ENCODE assay signal across 3 cellular contexts in the genomic region with DNA sequence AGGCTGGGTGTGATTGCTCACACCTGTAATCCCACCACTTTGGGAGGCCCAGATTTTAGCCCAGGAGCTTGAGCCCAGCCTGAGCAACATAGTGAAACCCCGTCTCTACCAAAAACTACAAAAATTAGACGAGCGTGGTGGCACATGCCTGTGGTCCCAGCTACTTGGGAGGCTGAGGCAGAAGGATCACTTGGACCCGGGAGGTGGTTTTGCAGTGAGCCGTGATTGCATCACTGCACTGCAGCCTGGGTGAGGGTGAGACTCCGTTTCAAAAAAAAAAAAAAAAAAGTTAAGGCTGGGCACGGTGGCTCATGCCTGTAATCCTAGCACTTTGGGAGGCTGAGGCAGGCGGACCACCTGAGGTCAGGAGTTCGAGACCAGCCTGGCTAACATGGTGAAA. TPM values are rescaled to one million over a fixed set of nuclear protein-coding genes. Genes with fewer than 3 reads are reported as not detected.
"Had no signal": no experiment of that assay in that cellular context is flagged by ENCODE, and none has a peak within 500 bp of the region (broad histone marks: within the 10 kb centered on the region; RNA-seq: fewer than 3 reads in every experiment).

No MANE protein-coding gene starts in this region.

RNA-seq across cellular contexts. Expression of a gene that starts 43.3 kb away (rescaled TPM):
- total RNA-seq: MCF 10A, OCI-LY7, RPMI7951 had no signal
